In genomic region chr9:131728546-131728910, GRCh38 we compare ENCODE assay signal across 9 cellular contexts. TPM values are rescaled to one million over a fixed set of nuclear protein-coding genes. Genes with fewer than 3 reads are reported as not detected.
DNase-seq lines count a peak whose midpoint lies in the region; ATAC-seq, FAIRE-seq and TF ChIP-seq lines count a peak whose summit lies in the region.
"Had no signal": no experiment of that assay in that cellular context is flagged by ENCODE, and none has a peak within 500 bp of the region (broad histone marks: within the 10 kb centered on the region; RNA-seq: fewer than 3 reads in every experiment).

No MANE protein-coding gene starts in this region.

- H2AFZ ChIP-seq in H9 (ENCODE audit: low read length) = no peak overlapping the region

- H3K4me2 ChIP-seq in H9 (ENCODE audit: insufficient read depth, insufficient read length, low read length) = no peak overlapping the region

- FAIRE-seq in small intestine (lab: Jason Lieb, UNC) = no peak

- H3K4me1 ChIP-seq in H9 (ENCODE audit: insufficient read depth, low read length) (peaks cover 4% of the 10 kb centered on the region; the same call in 1 of the 2 replicates), esophagus muscularis mucosa (peaks cover 67 to 94% (median 81%) of the 10 kb centered on the region in 4 donors), small intestine (ENCODE audit: control insufficient read depth in 2 of 2, insufficient read depth in 1 of 2, low read depth in 1 of 2, low read length in 1 of 2) (peaks cover 10 to 25% of the 10 kb centered on the region in 2 donors)

- WGBS in H9 (ENCODE audit: extremely low coverage, insufficient read length, low lambda C conversion rate) = no CpG with 5 or more reads among the region's 4 CpGs
- 75% methylated on average over 4 of the region's 4 CpGs for WGBS in esophagus muscularis mucosa
- 32 to 48% (median 43%) methylated on average over 4 of the region's 4 CpGs for WGBS in small intestine, 3 donors

- H3K9me3 Mint-ChIP-seq in H9 = peaks cover 0 to 6% of the 10 kb centered on the region in 2 experiments; a peak in 3 of 5 replicates

- H3T11ph ChIP-seq in H9 (ENCODE audit: low read length) = no peak overlapping the region

- no peak for TF ChIP-seq CTCF in H9 (conservative IDR thresholded peaks at IDR 0.05)
- no peak for TF ChIP-seq CTCF in esophagus muscularis mucosa (IDR thresholded peaks at IDR 0.05)

- no peaks in the 10 kb centered on the region for H4K20me1 ChIP-seq in H9 (ENCODE audit: control insufficient read depth, insufficient read depth, insufficient read length)

- H2BK12ac ChIP-seq in H9 (ENCODE audit: insufficient read length, low read depth, low read length) = no peak overlapping the region

- H3K9me3 ChIP-seq in H9 (ENCODE audit: control insufficient read depth, low read depth, low read length) = no peaks in the 10 kb centered on the region
- H3K9me3 ChIP-seq in T-helper 17 cell (ENCODE audit: control insufficient read depth, low read length, poor library complexity, severe bottlenecking) = no peaks in the 10 kb centered on the region
- H3K9me3 ChIP-seq in esophagus muscularis mucosa = no peaks in the 10 kb centered on the region
- H3K9me3 ChIP-seq in small intestine (ENCODE audit: control insufficient read depth, low read depth) = no peaks in the 10 kb centered on the region

- H3K27me3 Mint-ChIP-seq in H9 (ENCODE audit: low read depth) (no peaks in the 10 kb centered on the region), T-helper 17 cell (no peaks in the 10 kb centered on the region)

- H3K79me2 ChIP-seq in H9 (ENCODE audit: insufficient read depth, low read length) = peaks cover 30% of the 10 kb centered on the region; the same call in 1 of the 2 replicates

- no peak overlapping the region for H2BK120ac ChIP-seq in H9 (ENCODE audit: low read depth, low read length, poor library complexity, severe bottlenecking)

- H3K4me3 Mint-ChIP-seq in H9 = no peak overlapping the region
- H3K4me3 Mint-ChIP-seq in T-helper 17 cell = peak overlapping the region; percentile 85

- no peak overlapping the region for H4K91ac ChIP-seq in H9 (ENCODE audit: insufficient read length, low read depth, low read length)

- no peak overlapping the region for H4K8ac ChIP-seq in H9 (replicated peaks; ENCODE audit: insufficient read length, low read depth, low read length)

- no peak overlapping the region for H3K23ac ChIP-seq in H9 (ENCODE audit: insufficient read length, low read depth, low read length)

- peaks cover 35 to 43% of the 10 kb centered on the region in 2 experiments for H3K4me1 Mint-ChIP-seq in H9
- H3K4me1 Mint-ChIP-seq in T-helper 17 cell = peaks cover 65% of the 10 kb centered on the region

- intact Hi-C loops in esophagus muscularis mucosa (cut with DNase I) = no loop called here

- ATAC-seq in T-helper 17 cell = peak; percentile 18

- H3K36me3 Mint-ChIP-seq in H9 (ENCODE audit: insufficient read depth in 1 of 3, low read depth in 3 of 3) = peaks cover 4 to 20% (median 10%) of the 10 kb centered on the region in 3 experiments; a peak in 6 of 7 replicates
- H3K36me3 Mint-ChIP-seq in T-helper 17 cell (ENCODE audit: low read depth) = no peaks in the 10 kb centered on the region

- H3K27ac ChIP-seq in H9 (ENCODE audit: insufficient read length, low read depth, low read length) (no peak overlapping the region), esophagus muscularis mucosa (replicated peaks in 1 of 4) (peak overlapping the region in 3 of 4 donors; percentile 13 to 52 (median 42)), small intestine (ENCODE audit: low read depth in 1 of 2, low read length in 1 of 2) (peak overlapping the region; percentile 60 to 81)

- H3K14ac ChIP-seq in H9 (ENCODE audit: insufficient read depth, low read length) = no peak overlapping the region

- H4K5ac ChIP-seq in H9 (ENCODE audit: insufficient read length, low read depth, low read length) = no peak overlapping the region

- no peaks in the 10 kb centered on the region for H3K23me2 ChIP-seq in H9 (ENCODE audit: insufficient read length, low read depth, low read length, poor library complexity, severe bottlenecking)

- H3K56ac ChIP-seq in H9 (ENCODE audit: insufficient read length, low read depth, low read length) = no peak overlapping the region

- H3K18ac ChIP-seq in H9 (ENCODE audit: insufficient read length, low read depth, low read length) = no peak overlapping the region

- no peak overlapping the region for H3K4me3 ChIP-seq in esophagus muscularis mucosa
- no peak overlapping the region for H3K4me3 ChIP-seq in small intestine (ENCODE audit: low read depth in 1 of 2, low read length in 2 of 2)

- H3K79me1 ChIP-seq in H9 (ENCODE audit: insufficient read depth, low read depth, low read length, poor library complexity, severe bottlenecking) = peaks cover 2% of the 10 kb centered on the region

- TF ChIP-seq EP300 in esophagus muscularis mucosa (IDR thresholded peaks at IDR 0.05) = no peak

- H3K27me3 ChIP-seq in H9 (ENCODE audit: insufficient read depth, low read length) (no peaks in the 10 kb centered on the region), esophagus muscularis mucosa (no peaks in the 10 kb centered on the region), small intestine (ENCODE audit: control insufficient read depth in 2 of 2, insufficient read depth in 2 of 2, low read length in 2 of 2) (no peaks in the 10 kb centered on the region)

- DNase-seq in H9 (no peak), T-helper 17 cell (no peak), esophagus muscularis mucosa (ENCODE audit: extremely low spot score) (no peak), small intestine (no peak), NCI-H2196 (lab: John Stamatoyannopoulos, UW; ENCODE audit: unreplicated experiment) (no peak), NCI-H1048 (lab: John Stamatoyannopoulos, UW) (no peak), A172 (ENCODE audit: low spot score) (no peak), NCI-H510A treated with DMSO at 0.1 percent for 48 hours (lab: John Stamatoyannopoulos, UW) (no peak)
- DNase-seq: erythroblast had no signal

- no peak overlapping the region for H3K4ac ChIP-seq in H9 (ENCODE audit: low read depth, low read length)

- H3K27ac Mint-ChIP-seq in H9 = 0 out of 7 replicates have a peak overlapping the region, but pooled peaks of 2 of the 3 experiments have one; percentile 6 to 11
- H3K27ac Mint-ChIP-seq in T-helper 17 cell = peak overlapping the region; percentile 100

- no peak overlapping the region for H3K9ac ChIP-seq in H9 (ENCODE audit: extremely low read depth, insufficient read length, low read length)

- no peak overlapping the region for H2BK15ac ChIP-seq in H9 (ENCODE audit: low read depth, low read length)

- H3K36me3 ChIP-seq in esophagus muscularis mucosa (no peaks in the 10 kb centered on the region), small intestine (ENCODE audit: control insufficient read depth in 2 of 2, insufficient read depth in 2 of 2, low read length in 2 of 2) (no peaks in the 10 kb centered on the region)

- TF ChIP-seq POLR2A in esophagus muscularis mucosa (IDR thresholded peaks at IDR 0.05; ENCODE audit: low read depth) = no peak

- H2BK5ac ChIP-seq in H9 (ENCODE audit: insufficient read length, low read length) = no peak overlapping the region

- H2AK5ac ChIP-seq in H9 (ENCODE audit: insufficient read length, low read length) = no peak overlapping the region

- H2BK20ac ChIP-seq in H9 (ENCODE audit: low read depth, low read length, poor library complexity, severe bottlenecking) = no peak overlapping the region

RNA-seq across cellular contexts. Expression of gene RAPGEF1, which starts 11.3 kb away (rescaled TPM):
- total RNA-seq in H9 (2021) (53.9 and 55.6 TPM in 2 replicates), T-helper 17 cell (100 to 1,000 TPM; 176 to 209 TPM), esophagus muscularis mucosa (100 to 1,000 TPM in 2 of 4 donors, 10 to 100 TPM in 2; 66.6 to 138 (median 101) TPM)
- 10 to 100 TPM; 15.4 to 24.6 (median 17.9) TPM for polyA plus RNA-seq in small intestine
- 20.0 and 40.9 TPM in 2 replicates for total RNA-seq in A172 (2014; rRNA removed; shearing (Covaris generic))
